In the genomic region with DNA sequence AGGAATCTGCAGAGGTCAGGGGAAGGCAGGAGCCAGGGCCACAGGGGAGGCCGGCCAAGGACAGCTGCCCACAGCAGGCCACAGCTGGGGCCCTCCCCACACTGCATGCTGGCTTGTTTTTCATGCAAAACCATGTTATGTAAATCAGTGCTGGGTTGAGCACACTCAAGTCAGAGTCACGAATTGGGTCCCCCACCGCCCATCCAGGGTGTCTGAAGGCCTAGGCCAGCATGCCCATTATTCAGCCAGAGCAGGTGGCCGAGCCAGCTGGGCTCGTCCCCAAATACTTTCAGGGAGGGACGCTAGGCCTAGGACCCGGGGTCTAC, we compare ENCODE assay signal across 1 cellular context.
TF ChIP-seq lines count a peak whose summit lies in the region.

No MANE protein-coding gene starts in this region.

TF ChIP-seq in H1, 55 proteins besides CTCF, POLR2A, EP300 and RAD21:
- peak; percentile 47 for TF ChIP-seq ASH2L (IDR thresholded peaks at IDR 0.05; ENCODE audit: low read length)
- no peak for TF ChIP-seq TEAD4 (IDR thresholded peaks at IDR 0.05; ENCODE audit: low read depth, low read length)
- TF ChIP-seq NRF1 (IDR thresholded peaks at IDR 0.05; ENCODE audit: low read depth, low read length): no peak
- TF ChIP-seq TCF12 (IDR thresholded peaks at IDR 0.05; ENCODE audit: low read depth, low read length): 0 out of 2 replicates have a peak, but pooled peaks have one; percentile 64
- TF ChIP-seq BACH1 (IDR thresholded peaks at IDR 0.05; ENCODE audit: low read length): 0 out of 2 replicates have a peak, but pooled peaks have one; percentile 17
- TF ChIP-seq, protein P1, sequence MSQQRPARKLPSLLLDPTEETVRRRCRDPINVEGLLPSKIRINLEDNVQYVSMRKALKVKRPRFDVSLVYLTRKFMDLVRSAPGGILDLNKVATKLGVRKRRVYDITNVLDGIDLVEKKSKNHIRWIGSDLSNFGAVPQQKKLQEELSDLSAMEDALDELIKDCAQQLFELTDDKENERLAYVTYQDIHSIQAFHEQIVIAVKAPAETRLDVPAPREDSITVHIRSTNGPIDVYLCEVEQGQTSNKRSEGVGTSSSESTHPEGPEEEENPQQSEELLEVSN (IDR thresholded peaks at IDR 0.05): peak; percentile 55; the same call in 1 of the 2 replicates
- 0 out of 2 replicates have a peak, but pooled peaks have one; percentile 26 for TF ChIP-seq SUZ12 (IDR thresholded peaks at IDR 0.05; ENCODE audit: low read length)
- TF ChIP-seq, protein P2, sequence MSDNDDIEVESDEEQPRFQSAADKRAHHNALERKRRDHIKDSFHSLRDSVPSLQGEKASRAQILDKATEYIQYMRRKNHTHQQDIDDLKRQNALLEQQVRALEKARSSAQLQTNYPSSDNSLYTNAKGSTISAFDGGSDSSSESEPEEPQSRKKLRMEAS (IDR thresholded peaks at IDR 0.05): peak; percentile 74
- TF ChIP-seq MAFK (IDR thresholded peaks at IDR 0.05; ENCODE audit: low read depth, low read length): no peak
- peak; percentile 22 for TF ChIP-seq EZH2 (IDR thresholded peaks at IDR 0.05; ENCODE audit: low read depth, low read length, severe bottlenecking)
TF ChIP-seq in H1: peak in this region for 7.
